ENCODE assay signal across 8 cellular contexts in genomic region chr1:34162852-34163766, GRCh38. TPM values are rescaled to one million over a fixed set of nuclear protein-coding genes. Genes with fewer than 3 reads are reported as not detected.
DNase-seq lines count a peak whose midpoint lies in the region; ATAC-seq and TF ChIP-seq lines count a peak whose summit lies in the region.

No MANE protein-coding gene starts in this region.

- peaks cover 1% of the 10 kb centered on the region for H3K36me3 Mint-ChIP-seq in chondrocyte (ENCODE audit: low read depth)

- TF ChIP-seq CTCF in chondrocyte (IDR thresholded peaks at IDR 0.05): peak; percentile 71

- no peak overlapping the region for H3K27ac Mint-ChIP-seq in chondrocyte (ENCODE audit: unreplicated experiment)

- peaks cover 66% of the 10 kb centered on the region for H3K27me3 Mint-ChIP-seq in chondrocyte (ENCODE audit: low read depth)

- DNase-seq in activated T-cell treated with anti-CD3 and anti-CD28 coated beads for 24 hours (ENCODE audit: low read depth) (peak; percentile 8), activated T-cell treated with anti-CD3 and anti-CD28 coated beads for 4 hours (no peak), NOMO-1 (lab: John Stamatoyannopoulos, UW; ENCODE audit: unreplicated experiment in 2 of 2) (peak; percentile 62 to 84), chondrocyte (ENCODE audit: low spot score) (no peak), kidney glomerular epithelial cell (lab: John Stamatoyannopoulos, UW) (peak; percentile 82)
- peak; percentile 18 to 31 for DNase-seq in stimulated activated CD4-positive, alpha-beta T cell treated with anti-CD3 and anti-CD28 coated beads, Interleukin-4, amount 100 ng/mL, for 48 hours (ENCODE audit: low read depth in 2 of 2)

- peak; percentile 51 for ATAC-seq in HG02678 (IDR thresholded peaks at IDR 0.05; ENCODE audit: unreplicated experiment)
- no peak for ATAC-seq in GM21367 (IDR thresholded peaks at IDR 0.05; ENCODE audit: unreplicated experiment)

- peak overlapping the region; percentile 64 for H3K4me3 Mint-ChIP-seq in chondrocyte (ENCODE audit: unreplicated experiment)

- H3K4me1 Mint-ChIP-seq in chondrocyte (ENCODE audit: low read depth): peaks cover 16% of the 10 kb centered on the region

- no peaks in the 10 kb centered on the region for H3K9me3 Mint-ChIP-seq in chondrocyte (ENCODE audit: low read depth)

RNA-seq across cellular contexts. Expression of gene CSMD2, which starts 1.9 kb away (rescaled TPM):
- total RNA-seq in chondrocyte: 0.10 to 0.55 TPM (median 0.46 TPM) in 3 replicates

RNA-seq across cellular contexts. Expression of gene C1orf94, which starts 13.6 kb away (rescaled TPM):
- total RNA-seq in chondrocyte: not detected in 3 replicates

Comparison
In these comparisons a context has a peak if more than half of its experiments do, and no peak if none do; other contexts are left out.
1. DNase-seq: peak in activated T-cell treated with anti-CD3 and anti-CD28 coated beads for 24 hours (single experiment), NOMO-1 (2 of 2), kidney glomerular epithelial cell (single experiment) and stimulated activated CD4-positive, alpha-beta T cell treated with anti-CD3 and anti-CD28 coated beads, Interleukin-4, amount 100 ng/mL, for 48 hours (2 of 2); none in activated T-cell treated with anti-CD3 and anti-CD28 coated beads for 4 hours (single experiment) and chondrocyte (single experiment).